Comparison of ENCODE assay signal across 17 cellular contexts in genomic region chr4:152946460-152946859, GRCh38.
"Had no signal": no experiment of that assay in that cellular context is flagged by ENCODE, and none has a peak within 500 bp of the region (broad histone marks: within the 10 kb centered on the region; RNA-seq: fewer than 3 reads in every experiment).

No MANE protein-coding gene starts in this region.

- DNase-seq: effector memory CD4-positive, alpha-beta T cell; esophagus squamous epithelium; foreskin melanocyte; heart left ventricle; hippocampal formation; left colon; mucosa of descending colon; naive thymus-derived CD8-positive, alpha-beta T cell; ovary; sigmoid colon; stimulated activated CD4-positive, alpha-beta T cell treated with anti-CD3 and anti-CD28 coated beads, Interleukin-12 subunit alpha, Interleukin-12 subunit beta, amount 100 ng/mL, for 4 hours; stimulated activated naive CD4-positive, alpha-beta T cell treated with Interleukin-2 at 50 U/mL for 16 hours; upper lobe of left lung; uterus had no signal

- H3K4me3 Mint-ChIP-seq: naive thymus-derived CD8-positive, alpha-beta T cell had no signal

- H3K9me3 Mint-ChIP-seq: naive thymus-derived CD8-positive, alpha-beta T cell; neural crest cell had no signal

- H3K4me3 ChIP-seq: esophagus squamous epithelium, heart left ventricle, mucosa of descending colon, ovary, right atrium auricular region, sigmoid colon, skin epidermis, upper lobe of left lung, uterus had no signal

- ATAC-seq: heart left ventricle; left colon; mucosa of descending colon; naive thymus-derived CD8-positive, alpha-beta T cell had no signal

- H3K27ac Mint-ChIP-seq: naive thymus-derived CD8-positive, alpha-beta T cell had no signal

- H3K36me3 Mint-ChIP-seq: naive thymus-derived CD8-positive, alpha-beta T cell had no signal
